In the genomic region with DNA sequence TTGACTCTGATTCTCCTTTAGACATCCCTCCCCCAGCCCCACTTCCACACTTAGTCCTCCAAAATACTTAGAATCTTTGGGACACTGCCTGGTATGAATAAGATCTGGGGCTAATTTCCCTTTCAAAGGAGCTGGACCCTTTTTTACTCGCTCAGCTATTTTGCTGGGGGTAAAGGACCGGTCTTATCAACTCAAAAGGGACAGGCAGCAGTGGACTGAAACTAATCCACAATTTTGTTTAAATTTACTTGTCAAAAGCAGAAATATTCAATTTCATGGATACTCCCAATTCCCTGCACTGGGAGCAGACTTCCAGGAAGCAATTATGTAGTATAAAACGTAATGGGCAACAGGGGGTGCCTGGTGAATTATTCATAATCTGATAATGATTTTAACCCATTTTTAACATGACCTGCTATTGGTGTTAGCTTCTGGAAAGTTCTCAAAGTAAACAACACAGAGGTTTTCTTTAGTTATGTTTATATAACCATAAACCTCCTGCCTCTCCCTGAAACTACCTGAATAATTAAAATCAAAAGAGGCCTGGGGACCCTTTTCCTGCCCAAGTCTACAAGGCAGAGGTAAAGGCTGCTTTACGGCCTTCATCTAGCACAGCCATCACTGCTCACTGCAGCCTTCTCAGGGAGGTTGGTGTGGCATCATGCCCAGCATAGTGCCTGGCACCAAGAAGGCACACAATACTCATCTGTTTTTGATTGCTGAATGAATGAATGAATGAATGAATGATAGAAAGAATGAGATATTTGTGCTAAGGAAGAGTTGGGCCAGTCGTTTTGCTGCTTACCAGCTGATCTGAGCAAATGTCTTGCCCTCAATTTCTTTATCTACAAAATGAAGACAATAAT, we compare ENCODE assay signal across 25 cellular contexts. TPM values are rescaled to one million over a fixed set of nuclear protein-coding genes. Genes with fewer than 3 reads are reported as not detected.
DNase-seq lines count a peak whose midpoint lies in the region; ATAC-seq and TF ChIP-seq lines count a peak whose summit lies in the region.
"Had no signal": no experiment of that assay in that cellular context is flagged by ENCODE, and none has a peak within 500 bp of the region (broad histone marks: within the 10 kb centered on the region; RNA-seq: fewer than 3 reads in every experiment).

No MANE protein-coding gene starts in this region.

- no peaks in the 10 kb centered on the region for H3K27me3 ChIP-seq in foreskin keratinocyte
- no peaks in the 10 kb centered on the region for H3K27me3 ChIP-seq in Karpas-422 (ENCODE audit: low read length)
- H3K27me3 ChIP-seq in vagina: no peaks in the 10 kb centered on the region
- H3K27me3 ChIP-seq: SJCRH30, upper lobe of left lung had no signal

- H3K36me3 ChIP-seq in Karpas-422 (ENCODE audit: insufficient read depth, low read length): no peaks in the 10 kb centered on the region
- H3K36me3 ChIP-seq in vagina: no peaks in the 10 kb centered on the region
- H3K36me3 ChIP-seq: HAP-1, SJCRH30, upper lobe of left lung had no signal

- ATAC-seq in SK-N-SH treated with all-trans-retinoic acid at 6 μM for 48 hours (peak; percentile 20; the same call in 1 of the 3 replicates), foreskin keratinocyte (no peak), HG03342 (IDR thresholded peaks at IDR 0.05; ENCODE audit: unreplicated experiment) (no peak)
- ATAC-seq: natural killer cell treated with Interleukin-12 subunit alpha and Interleukin-12 subunit beta and Interleukin-15 and Interleukin-18, amount 100 ng/mL, for 72 hours; stimulated activated memory B cell treated with anti-CD40 and anti-IgM and Interleukin-4, amounts not matched to agents 10 μg/mL and 1 μg/mL and 100 μg/mL, for 72 hours had no signal

- no peak for TF ChIP-seq CTCF in foreskin keratinocyte (conservative IDR thresholded peaks at IDR 0.05)
- TF ChIP-seq CTCF in vagina (IDR thresholded peaks at IDR 0.05): no peak

- no peak overlapping the region for H2AFZ ChIP-seq in Karpas-422 (ENCODE audit: low read length)

- H3K9me3 ChIP-seq in Karpas-422 (ENCODE audit: low read length) (no peaks in the 10 kb centered on the region), vagina (no peaks in the 10 kb centered on the region)
- H3K9me3 ChIP-seq: HAP-1, SJCRH30, upper lobe of left lung had no signal

- no peaks in the 10 kb centered on the region for H3K79me2 ChIP-seq in Karpas-422 (ENCODE audit: low read length)

- no peaks in the 10 kb centered on the region for H3K9me2 ChIP-seq in Karpas-422 (replicated peaks; ENCODE audit: insufficient read depth, low read length)

- no peak overlapping the region for H3K9ac ChIP-seq in Karpas-422 (ENCODE audit: low read length)

- TF ChIP-seq POLR2A in vagina (IDR thresholded peaks at IDR 0.05): no peak

- H4K20me1 ChIP-seq in Karpas-422 (ENCODE audit: insufficient read depth, low read depth, low read length): no peaks in the 10 kb centered on the region

- intact Hi-C loops in vagina (cut with DNase I): no loop called here

- no peak overlapping the region for H3K4me3 ChIP-seq in Karpas-422 (ENCODE audit: low read length)
- H3K4me3 ChIP-seq in vagina: no peak overlapping the region
- H3K4me3 ChIP-seq: HAP-1, SJCRH30, upper lobe of left lung had no signal

- H3K4me1 ChIP-seq in foreskin keratinocyte (peaks cover 17% of the 10 kb centered on the region), Karpas-422 (ENCODE audit: low read length) (peaks cover 13% of the 10 kb centered on the region), vagina (peaks cover 6% of the 10 kb centered on the region)
- H3K4me1 ChIP-seq: HAP-1 had no signal

- DNase-seq in COR-L47 (lab: John Stamatoyannopoulos, UW): peak; percentile 21
- DNase-seq in foreskin keratinocyte: no peak
- peak; percentile 81 for DNase-seq in pons (ENCODE audit: low spot score)
- no peak for DNase-seq in Karpas-422
- DNase-seq in vagina (ENCODE audit: extremely low spot score in 2 of 2): no peak
- no peak for DNase-seq in AG20443 (ENCODE audit: low spot score)
- DNase-seq: activated CD4-positive, CD25-positive, alpha-beta regulatory T cell treated with anti-CD3 and anti-CD28 coated beads, Interleukin-2, amount 50 U/mL, for 72 hours; activated effector memory CD4-positive, alpha-beta T cell treated with Interleukin-2 at 50 U/mL for 16 hours; Calu3; endodermal cell; islet precursor cell; KBM-7; mesendoderm; NCI-H1105; NCI-H2107; NCI-H524; SJCRH30; stimulated activated CD4-positive, alpha-beta T cell treated with anti-CD3 and anti-CD28 coated beads, Interleukin-15, amount 100 ng/mL, for 24 hours; T-helper 9 cell; upper lobe of left lung had no signal

- H3K27ac ChIP-seq in foreskin keratinocyte (peak overlapping the region; percentile 81), Karpas-422 (ENCODE audit: low read length) (no peak overlapping the region), vagina (no peak overlapping the region)
- H3K27ac ChIP-seq: SJCRH30, upper lobe of left lung had no signal

- H3K4me2 ChIP-seq in Karpas-422 (ENCODE audit: low read depth, low read length, poor library complexity, severe bottlenecking): no peak overlapping the region

TF ChIP-seq in SK-N-SH treated with all-trans-retinoic acid at 6 μM for 48 hours, 23 proteins besides CTCF, POLR2A, EP300 and RAD21:
- TF ChIP-seq ISL1 (CRISPR knock-in tag; IDR thresholded peaks at IDR 0.05) (peak; percentile 19; the same call in 1 of the 2 replicates), TCF4 (CRISPR knock-in tag; IDR thresholded peaks at IDR 0.05; ENCODE audit: borderline replicate concordance) (no peak; the same call in 1 of the 2 replicates)
TF ChIP-seq in SK-N-SH treated with all-trans-retinoic acid at 6 μM for 48 hours: peak in this region for 1.

RNA-seq across cellular contexts. Expression of a gene that starts 44.2 kb away (rescaled TPM):
- 37.2 and 38.1 TPM in 2 replicates for total RNA-seq in foreskin keratinocyte
- 25.3 and 31.3 TPM in 2 replicates for polyA plus RNA-seq in foreskin keratinocyte
- 45.0 and 50.5 TPM in 2 replicates for total RNA-seq in Karpas-422 (2014; rRNA removed; shearing (Covaris generic); ENCODE audit: low replicate concordance)
- 25.3 TPM for total RNA-seq in vagina

RNA-seq across cellular contexts. Expression of a gene that starts 51.5 kb away (rescaled TPM):
- total RNA-seq in foreskin keratinocyte (34.6 and 36.4 TPM in 2 replicates), vagina (178 TPM)
- polyA plus RNA-seq in foreskin keratinocyte: 25.0 and 26.4 TPM in 2 replicates
- 40.5 and 41.3 TPM in 2 replicates for total RNA-seq in Karpas-422 (2014; rRNA removed; shearing (Covaris generic); ENCODE audit: low replicate concordance)

Comparison
In these comparisons a context has a peak if more than half of its experiments do, and no peak if none do; other contexts are left out.
1. DNase-seq: peak in COR-L47 (single experiment) and pons (single experiment); none in foreskin keratinocyte (0 of 2), Karpas-422 (single experiment), vagina (0 of 2) and AG20443 (single experiment).